8 cellular contexts compared by ENCODE assay signal in genomic region chr2:96138146-96139145, GRCh38. TPM values are rescaled to one million over a fixed set of nuclear protein-coding genes. Genes with fewer than 3 reads are reported as not detected.
DNase-seq lines count a peak whose midpoint lies in the region; ATAC-seq and TF ChIP-seq lines count a peak whose summit lies in the region.

Gene ASTL, minus strand, starts transcription at chr2:96138502. Its CDS starts 66 bp downstream, at chr2:96138436.

- no peak for DNase-seq in CD14-positive monocyte (ENCODE audit: low spot score)
- peak; percentile 87 for DNase-seq in GM20000 (ENCODE audit: low spot score)
- peak; percentile 50 for DNase-seq in NCI-H460 (ENCODE audit: extremely low read depth, low read depth)
- no peak for DNase-seq in natural killer cell treated with Interleukin-12 subunit alpha and Interleukin-12 subunit beta and Interleukin-15 and Interleukin-18, amount 100 ng/mL, for 72 hours (ENCODE audit: low spot score)

- CTCF ChIA-PET in activated CD8-positive, alpha-beta memory T cell treated with anti-CD3 and anti-CD28 coated beads for 36 hours (lab: Charles Lee) = interaction anchor here (0.7 to 4.3 kb wide), 21 partner anchors 10 to 152 kb away, joined by 3 to 104 read pairs (median 4); no protein-coding TSS in a partner anchor

- peaks cover 3 to 4% of the 10 kb centered on the region in 2 donors for H3K36me3 Mint-ChIP-seq in CD14-positive monocyte
- H3K36me3 Mint-ChIP-seq in natural killer cell treated with Interleukin-12 subunit alpha and Interleukin-12 subunit beta and Interleukin-15 and Interleukin-18, amount 100 ng/mL, for 72 hours = no peaks in the 10 kb centered on the region

- no peak within 1 kb of the TSS for H3K4me3 Mint-ChIP-seq in CD14-positive monocyte
- no peak within 1 kb of the TSS for H3K4me3 Mint-ChIP-seq in natural killer cell treated with Interleukin-12 subunit alpha and Interleukin-12 subunit beta and Interleukin-15 and Interleukin-18, amount 100 ng/mL, for 72 hours

- ATAC-seq in esophagus mucosa (peak; percentile 92), HG03095 (IDR thresholded peaks at IDR 0.05; ENCODE audit: unreplicated experiment) (no peak), GM18909 (IDR thresholded peaks at IDR 0.05; ENCODE audit: poor library complexity, unreplicated experiment) (no peak)
- ATAC-seq in natural killer cell treated with Interleukin-12 subunit alpha and Interleukin-12 subunit beta and Interleukin-15 and Interleukin-18, amount 100 ng/mL, for 72 hours = peak; percentile 48 to 67

- peaks cover 0 to 4% (median 3%) of the 10 kb centered on the region in 3 donors for H3K27me3 Mint-ChIP-seq in CD14-positive monocyte (ENCODE audit: low read depth in 3 of 3)
- H3K27me3 Mint-ChIP-seq in natural killer cell treated with Interleukin-12 subunit alpha and Interleukin-12 subunit beta and Interleukin-15 and Interleukin-18, amount 100 ng/mL, for 72 hours = no peaks in the 10 kb centered on the region

- H3K4me1 Mint-ChIP-seq in CD14-positive monocyte = peaks cover 13% of the 10 kb centered on the region
- peaks cover 9 to 16% of the 10 kb centered on the region in 2 donors for H3K4me1 Mint-ChIP-seq in natural killer cell treated with Interleukin-12 subunit alpha and Interleukin-12 subunit beta and Interleukin-15 and Interleukin-18, amount 100 ng/mL, for 72 hours (ENCODE audit: low read depth in 2 of 2)

- peak within 1 kb of the TSS in 1 of 7 donors; percentile 6 for H3K27ac Mint-ChIP-seq in CD14-positive monocyte
- peak within 1 kb of the TSS in 1 of 2 donors; percentile 77 for H3K27ac Mint-ChIP-seq in natural killer cell treated with Interleukin-12 subunit alpha and Interleukin-12 subunit beta and Interleukin-15 and Interleukin-18, amount 100 ng/mL, for 72 hours

- POLR2A ChIA-PET in activated CD8-positive, alpha-beta memory T cell treated with anti-CD3 and anti-CD28 coated beads for 36 hours (lab: Charles Lee) = interaction anchor here (0.7 to 3.2 kb wide), 6 partner anchors 20 to 129 kb away, joined by 3 to 13 read pairs (median 6); partner anchors contain the start of gene STARD7

- H3K9me3 Mint-ChIP-seq in CD14-positive monocyte = no peaks in the 10 kb centered on the region
- H3K9me3 Mint-ChIP-seq in natural killer cell treated with Interleukin-12 subunit alpha and Interleukin-12 subunit beta and Interleukin-15 and Interleukin-18, amount 100 ng/mL, for 72 hours = no peaks in the 10 kb centered on the region

- intact Hi-C loops in CD14-positive monocyte (cut with micrococcal nuclease) = loop anchor here (1.0 to 2.0 kb wide), 3 partner anchors 36 to 128 kb away; partner anchors contain the start of gene CIAO1 (in 1 of the 2)

- TF ChIP-seq CTCF in CD14-positive monocyte (IDR thresholded peaks at IDR 0.05) (peak; percentile 52), GM20000 (IDR thresholded peaks at IDR 0.05; ENCODE audit: extremely low read depth, missing control alignments) (peak; percentile 53)

RNA-seq across cellular contexts. Expression of gene ASTL, which starts in this region (rescaled TPM):
- polyA plus RNA-seq in CD14-positive monocyte = not detected
- not detected in 2 replicates for total RNA-seq in NCI-H460 (2014; rRNA removed; shearing (Covaris generic))
- polyA plus RNA-seq in NCI-H460 (2014; cell fraction: nucleus; rRNA removed) = 0.35 TPM in 1 of 2 replicates, not detected in the other
- 10 to 100 TPM; 18.1 to 19.3 TPM for total RNA-seq in activated CD8-positive, alpha-beta memory T cell treated with anti-CD3 and anti-CD28 coated beads for 36 hours
- 0.28 TPM for total RNA-seq in esophagus mucosa
- under 1 TPM in 1 of 2 donors, not detected in 1; 0.92 TPM for total RNA-seq in natural killer cell treated with Interleukin-12 subunit alpha and Interleukin-12 subunit beta and Interleukin-15 and Interleukin-18, amount 100 ng/mL, for 72 hours

Comparison
In these comparisons a context has a peak if more than half of its experiments do, and no peak if none do; other contexts are left out.
1. RNA of gene ASTL (total RNA-seq): 18.1 to 19.3 TPM in activated CD8-positive, alpha-beta memory T cell treated with anti-CD3 and anti-CD28 coated beads for 36 hours; 0.92 TPM in natural killer cell treated with Interleukin-12 subunit alpha and Interleukin-12 subunit beta and Interleukin-15 and Interleukin-18, amount 100 ng/mL, for 72 hours, 0.28 TPM in esophagus mucosa (single experiment) and not detected in NCI-H460; every median in the first group is over 4 times any median in the second.
2. Peak in DNase-seq in NCI-H460; RNA of the gene not detected or under 1 TPM.
3. Peak in ATAC-seq in esophagus mucosa; RNA of the gene not detected or under 1 TPM.
4. Peak in ATAC-seq in natural killer cell treated with Interleukin-12 subunit alpha and Interleukin-12 subunit beta and Interleukin-15 and Interleukin-18, amount 100 ng/mL, for 72 hours; RNA of the gene not detected or under 1 TPM.